In the genomic region with DNA sequence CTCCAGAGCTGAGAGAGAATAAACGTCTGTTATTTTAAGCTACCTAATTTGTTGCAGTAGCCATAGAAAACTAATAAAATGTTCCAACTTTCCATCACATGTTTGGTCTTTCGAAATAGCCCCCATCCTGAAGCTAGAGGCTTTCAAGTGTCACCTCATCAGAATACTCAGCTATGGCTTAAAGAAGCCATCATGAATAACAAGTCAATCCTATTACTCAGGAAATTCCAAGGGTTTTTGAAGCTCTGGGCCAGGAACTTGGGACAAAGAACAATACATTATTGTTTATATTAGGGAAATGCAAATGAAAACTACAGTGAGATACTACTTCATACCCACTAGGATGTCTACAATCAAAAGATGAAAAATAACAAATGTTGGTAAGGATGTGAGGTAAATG, we compare ENCODE assay signal across 1 cellular context.
TF ChIP-seq lines count a peak whose summit lies in the region.

No MANE protein-coding gene starts in this region.

TF ChIP-seq in GM23338, 12 proteins besides CTCF, POLR2A, EP300 and RAD21:
- TF ChIP-seq STAT1 (IDR thresholded peaks at IDR 0.05; ENCODE audit: unreplicated experiment): no peak
- peak; percentile 54; the same call in 1 of the 2 replicates for TF ChIP-seq NANOG (IDR thresholded peaks at IDR 0.05; ENCODE audit: borderline replicate concordance)
